ENCODE assay signal across 1 cellular context in genomic region chr4:57153207-57153606, GRCh38.
TF ChIP-seq lines count a peak whose summit lies in the region.

No MANE protein-coding gene starts in this region.

TF ChIP-seq in GM23338, 12 proteins besides CTCF, POLR2A, EP300 and RAD21 (continued from another document):
- TF ChIP-seq ZNF462 (CRISPR knock-in tag; IDR thresholded peaks at IDR 0.05) (no peak), ETS1 (IDR thresholded peaks at IDR 0.05) (no peak), EZH2phosphoT487 (IDR thresholded peaks at IDR 0.05; ENCODE audit: unreplicated experiment) (no peak), JUNB (IDR thresholded peaks at IDR 0.05; ENCODE audit: unreplicated experiment) (no peak)
